Comparison of ENCODE assay signal across 4 cellular contexts in genomic region chr19:54971446-54971845, GRCh38. TPM values are rescaled to one million over a fixed set of nuclear protein-coding genes. Genes with fewer than 3 reads are reported as not detected.
"Had no signal": no experiment of that assay in that cellular context is flagged by ENCODE, and none has a peak within 500 bp of the region (broad histone marks: within the 10 kb centered on the region; RNA-seq: fewer than 3 reads in every experiment).

No MANE protein-coding gene starts in this region.

RNA-seq across cellular contexts. Expression of gene NLRP2, which starts 5.3 kb away (rescaled TPM):
- total RNA-seq: LHCN-M2, M059J, MCF 10A, NCI-H460 had no signal

RNA-seq across cellular contexts. Expression of gene NLRP7, which starts 24.1 kb away (rescaled TPM):
- total RNA-seq: LHCN-M2, M059J, MCF 10A, NCI-H460 had no signal
